26 cellular contexts compared by ENCODE assay signal in the genomic region with DNA sequence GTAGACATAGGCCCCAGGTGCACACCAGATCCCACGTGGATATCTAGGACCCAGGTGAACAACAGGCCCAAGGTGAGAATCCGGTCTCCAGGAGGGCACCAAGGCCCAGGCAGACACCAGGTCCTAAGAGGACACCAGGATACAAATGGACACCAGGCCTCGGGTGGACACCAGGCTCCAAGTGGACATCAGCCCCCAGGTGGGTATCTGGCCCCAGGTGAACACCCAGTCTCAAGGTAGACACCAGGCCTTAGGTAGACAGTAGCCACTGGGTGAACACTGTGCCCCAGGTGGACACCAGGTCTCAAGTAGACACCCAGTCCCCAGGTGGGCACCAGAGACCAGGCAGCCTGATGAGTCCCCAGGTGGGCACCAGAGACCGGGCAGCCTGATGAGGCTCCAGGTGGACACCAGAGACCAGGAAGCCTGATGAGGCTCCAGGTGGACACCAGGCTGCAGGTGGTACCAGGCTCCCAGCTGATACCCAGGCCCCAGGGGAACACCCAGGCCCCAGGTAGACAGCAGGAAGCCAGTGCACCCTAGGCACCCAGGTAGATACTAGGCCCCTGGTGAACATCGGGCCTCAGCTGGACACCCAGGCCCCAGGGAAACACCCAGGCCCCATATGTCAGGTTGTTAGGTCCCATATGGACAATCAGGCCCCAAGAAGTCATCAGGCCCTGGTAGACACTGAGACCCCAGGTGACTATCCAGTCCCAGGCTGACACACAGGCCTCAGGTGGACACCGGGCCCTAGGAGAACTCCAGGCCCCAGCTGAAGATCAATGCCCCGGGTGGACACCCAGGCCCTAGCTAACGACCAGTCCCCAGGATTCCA. TPM values are rescaled to one million over a fixed set of nuclear protein-coding genes. Genes with fewer than 3 reads are reported as not detected.
DNase-seq lines count a peak whose midpoint lies in the region; ATAC-seq, FAIRE-seq and TF ChIP-seq lines count a peak whose summit lies in the region.
"Had no signal": no experiment of that assay in that cellular context is flagged by ENCODE, and none has a peak within 500 bp of the region (broad histone marks: within the 10 kb centered on the region; RNA-seq: fewer than 3 reads in every experiment).

No MANE protein-coding gene starts in this region.

- H3K23ac ChIP-seq in H1 (ENCODE audit: insufficient read length), result no peak overlapping the region
- H3K23ac ChIP-seq in mesenchymal stem cell (ENCODE audit: low read length in 2 of 2), result no peak overlapping the region

- no peak for TF ChIP-seq EP300 in H1 (IDR thresholded peaks at IDR 0.05; ENCODE audit: borderline replicate concordance in 1 of 2, low read depth in 2 of 2, low read length in 2 of 2)

- H2BK5ac ChIP-seq in H1 (ENCODE audit: low read depth, low read length), result no peak overlapping the region
- no peak overlapping the region for H2BK5ac ChIP-seq in mesenchymal stem cell (ENCODE audit: low read depth, low read length, poor library complexity, severe bottlenecking)

- H4K20me1 ChIP-seq in H1 (replicated peaks in 1 of 2; ENCODE audit: control insufficient read depth in 1 of 2, insufficient read depth in 2 of 2, low read length in 2 of 2), result no peaks in the 10 kb centered on the region
- H4K20me1 ChIP-seq: BLaER1 treated with 17β-estradiol and CSF1 and Interleukin-3, amounts not matched to agents 10 nM and 100 nM had no signal

- 87% methylated on average over 8 of the region's 8 CpGs; no CpG with 5 or more reads in 1 of the 2 experiments for WGBS in H1 (ENCODE audit: extremely low coverage in 1 of 2, insufficient coverage in 1 of 2, insufficient read length in 1 of 2, insufficient replicate concordance in 2 of 2, low coverage in 1 of 2, low lambda C conversion rate in 2 of 2, missing lambda C conversion rate in 1 of 2), 2 experiments
- 93% methylated on average over 8 of the region's 8 CpGs for WGBS in mesenchymal stem cell

- no peak for DNase-seq in H1 (ENCODE audit: low read depth in 1 of 2, low spot score in 2 of 2)
- no peak for DNase-seq in mesenchymal stem cell
- DNase-seq in osteocyte (ENCODE audit: extremely low spot score, unreplicated experiment), result peak; percentile 70
- peak; percentile 61 for DNase-seq in type B pancreatic cell (ENCODE audit: extremely low spot score, unreplicated experiment)
- DNase-seq in amniotic stem cell (lab: John Stamatoyannopoulos, UW), result no peak
- DNase-seq in hepatic stellate cell (ENCODE audit: low spot score), result no peak
- no peak for DNase-seq in D341Med (ENCODE audit: low spot score)
- no peak for DNase-seq in naive thymus-derived CD4-positive, alpha-beta T cell
- DNase-seq: 8988T; ACHN; AML-193; BE2C; Calu3; CD4-positive, alpha-beta T cell; CD8-positive, alpha-beta memory T cell; COR-L47; DMS153; DND-41; GOT3; H7; HCEC 1CT had no signal

- H3K4me3 ChIP-seq in H1 (ENCODE audit: extremely low read depth in 1 of 4, insufficient read depth in 2 of 4, low read depth in 3 of 4, low read length in 4 of 4) (no peak overlapping the region), mesenchymal stem cell (ENCODE audit: insufficient read depth in 1 of 2, low read depth in 1 of 2, low read length in 2 of 2) (no peak overlapping the region)
- H3K4me3 ChIP-seq in naive thymus-derived CD4-positive, alpha-beta T cell (ENCODE audit: low read length), result no peak overlapping the region
- H3K4me3 ChIP-seq: A549; BLaER1 treated with 17β-estradiol and CSF1 and Interleukin-3, amounts not matched to agents 10 nM and 100 nM had no signal

- TF ChIP-seq CTCF in H1 (IDR thresholded peaks at IDR 0.05; ENCODE audit: control extremely low read depth in 1 of 3, insufficient read depth in 1 of 3, low read depth in 1 of 3, low read length in 3 of 3) (no peak), osteocyte (IDR thresholded peaks at IDR 0.05) (no peak), type B pancreatic cell (conservative IDR thresholded peaks at IDR 0.05) (no peak)

- H3K27me3 ChIP-seq in H1 (replicated peaks in 1 of 4; ENCODE audit: control insufficient read depth in 3 of 4, extremely low read depth in 1 of 4, insufficient read depth in 3 of 4, low read length in 3 of 4) (no peaks in the 10 kb centered on the region; a peak in 1 of 7 replicates), mesenchymal stem cell (ENCODE audit: control insufficient read depth in 1 of 2, insufficient read depth in 1 of 2, low read length in 2 of 2) (peaks cover under 1 to 7% of the 10 kb centered on the region in 2 experiments)
- H3K27me3 ChIP-seq in naive thymus-derived CD4-positive, alpha-beta T cell (ENCODE audit: control insufficient read depth in 2 of 2, insufficient read depth in 2 of 2, low read length in 2 of 2), result no peaks in the 10 kb centered on the region
- H3K27me3 ChIP-seq: BE2C; BLaER1 treated with 17β-estradiol and CSF1 and Interleukin-3, amounts not matched to agents 10 nM and 100 nM had no signal

- H3K27ac ChIP-seq in H1 (ENCODE audit: low read depth, low read length) (no peak overlapping the region), mesenchymal stem cell (ENCODE audit: low read length, poor library complexity, severe bottlenecking) (no peak overlapping the region)
- no peak overlapping the region for H3K27ac ChIP-seq in naive thymus-derived CD4-positive, alpha-beta T cell (ENCODE audit: low read depth, low read length)
- H3K27ac ChIP-seq: A549; BLaER1 treated with 17β-estradiol and CSF1 and Interleukin-3, amounts not matched to agents 10 nM and 100 nM had no signal

- H4K5ac ChIP-seq in H1 (ENCODE audit: insufficient read length, low read depth, low read length), result no peak overlapping the region

- TF ChIP-seq RAD21 in H1 (IDR thresholded peaks at IDR 0.05 in 1 of 2, conservative IDR thresholded peaks at IDR 0.05 in 1 of 2; ENCODE audit: low read depth in 2 of 2, low read length in 2 of 2), result no peak

- no peak overlapping the region for H2AFZ ChIP-seq in H1 (ENCODE audit: low read length)
- no peak overlapping the region for H2AFZ ChIP-seq in mesenchymal stem cell (ENCODE audit: low read depth, low read length)

- H3K36me3 ChIP-seq in H1 (ENCODE audit: control insufficient read depth in 2 of 4, insufficient read depth in 4 of 4, low read length in 3 of 4), result no peaks in the 10 kb centered on the region
- peaks cover 0 to 4% of the 10 kb centered on the region in 2 experiments for H3K36me3 ChIP-seq in mesenchymal stem cell (ENCODE audit: control insufficient read depth in 1 of 2, insufficient read depth in 2 of 2, low read depth in 1 of 2, low read length in 2 of 2)
- no peaks in the 10 kb centered on the region for H3K36me3 ChIP-seq in naive thymus-derived CD4-positive, alpha-beta T cell (ENCODE audit: control insufficient read depth in 2 of 3, insufficient read depth in 3 of 3, low read length in 3 of 3)
- H3K36me3 ChIP-seq: BE2C; BLaER1 treated with 17β-estradiol and CSF1 and Interleukin-3, amounts not matched to agents 10 nM and 100 nM had no signal

- no peak overlapping the region for H2BK20ac ChIP-seq in H1 (ENCODE audit: low read length)

- H3K79me1 ChIP-seq in H1 (ENCODE audit: low read depth, low read length) (no peaks in the 10 kb centered on the region), mesenchymal stem cell (replicated peaks; ENCODE audit: low read length, poor library complexity, severe bottlenecking) (no peaks in the 10 kb centered on the region)

- H3K4me1 ChIP-seq in H1 (replicated peaks in 1 of 4; ENCODE audit: control insufficient read depth in 3 of 4, insufficient read depth in 4 of 4, low read length in 3 of 4) (peaks cover 0 to 8% (median 5%) of the 10 kb centered on the region in 4 experiments; a peak in 5 of 7 replicates), mesenchymal stem cell (ENCODE audit: control insufficient read depth, insufficient read depth, low read depth, low read length) (peaks cover 8% of the 10 kb centered on the region)
- H3K4me1 ChIP-seq in naive thymus-derived CD4-positive, alpha-beta T cell (ENCODE audit: control insufficient read depth in 2 of 2, insufficient read depth in 2 of 2, low read length in 2 of 2), result no peaks in the 10 kb centered on the region

- H2BK12ac ChIP-seq in H1 (ENCODE audit: low read depth, low read length) (no peak overlapping the region; the same call in 1 of the 2 replicates), mesenchymal stem cell (ENCODE audit: low read length in 2 of 2) (no peak overlapping the region)

- no peak for ATAC-seq in naive thymus-derived CD4-positive, alpha-beta T cell
- ATAC-seq: A549 had no signal

- no peaks in the 10 kb centered on the region for H3K23me2 ChIP-seq in H1 (ENCODE audit: low read depth, low read length)

- intact Hi-C loops in naive thymus-derived CD4-positive, alpha-beta T cell (cut with micrococcal nuclease), result no loop called here

- H3K9ac ChIP-seq in H1 (replicated peaks in 1 of 4; ENCODE audit: extremely low read depth in 1 of 4, low read depth in 3 of 4, low read length in 3 of 4), result no peak overlapping the region
- no peak overlapping the region for H3K9ac ChIP-seq in mesenchymal stem cell (ENCODE audit: low read length)
- H3K9ac ChIP-seq: BLaER1 treated with 17β-estradiol and CSF1 and Interleukin-3, amounts not matched to agents 10 nM and 100 nM had no signal

- no peak for TF ChIP-seq POLR2A in H1 (IDR thresholded peaks at IDR 0.05; ENCODE audit: control extremely low read depth in 1 of 2, low read depth in 2 of 2, low read length in 2 of 2)

- H3K4me2 ChIP-seq in H1 (ENCODE audit: insufficient read depth in 1 of 2, low read depth in 2 of 2, low read length in 2 of 2) (no peak overlapping the region), mesenchymal stem cell (ENCODE audit: low read length, poor library complexity, severe bottlenecking) (peak overlapping the region; percentile 28)
- H3K4me2 ChIP-seq: A549; BLaER1 treated with 17β-estradiol and CSF1 and Interleukin-3, amounts not matched to agents 10 nM and 100 nM had no signal

- H3K36me3 Mint-ChIP-seq in osteocyte (ENCODE audit: unreplicated experiment) (no peaks in the 10 kb centered on the region), type B pancreatic cell (no peaks in the 10 kb centered on the region)
- H3K36me3 Mint-ChIP-seq in naive thymus-derived CD4-positive, alpha-beta T cell, result no peaks in the 10 kb centered on the region
- H3K36me3 Mint-ChIP-seq: CD14-positive monocyte; CD8-positive, alpha-beta memory T cell had no signal

- H4K91ac ChIP-seq in H1 (replicated peaks; ENCODE audit: insufficient read length, low read length) (no peak overlapping the region), mesenchymal stem cell (ENCODE audit: low read length) (no peak overlapping the region)

- H3K4me3 Mint-ChIP-seq in osteocyte (ENCODE audit: unreplicated experiment), result no peak overlapping the region
- no peak overlapping the region for H3K4me3 Mint-ChIP-seq in type B pancreatic cell
- H3K4me3 Mint-ChIP-seq in naive thymus-derived CD4-positive, alpha-beta T cell, result no peak overlapping the region
- H3K4me3 Mint-ChIP-seq: CD14-positive monocyte; CD4-positive, alpha-beta T cell; CD8-positive, alpha-beta memory T cell had no signal

- H2BK15ac ChIP-seq in H1 (ENCODE audit: low read length), result 0 out of 2 replicates have a peak overlapping the region, but pooled peaks have one; percentile 61
- no peak overlapping the region for H2BK15ac ChIP-seq in mesenchymal stem cell (ENCODE audit: low read depth, poor library complexity, severe bottlenecking)

- CTCF ChIA-PET in H1 (lab: Charles Lee; ENCODE audit: partially characterized antibody), result interaction anchor here (1.2 to 1.3 kb wide), 2 partner anchors 20 to 87 kb away, joined by 3 read pairs; no protein-coding TSS in a partner anchor
- CTCF ChIA-PET in naive thymus-derived CD4-positive, alpha-beta T cell (lab: Charles Lee), result no interaction called here

- H3K56ac ChIP-seq in H1 (replicated peaks; ENCODE audit: insufficient read length, low read depth, low read length), result no peak overlapping the region

- H3K9me3 ChIP-seq in H1 (ENCODE audit: insufficient read depth in 2 of 2, low read depth in 1 of 2, low read length in 1 of 2), result no peaks in the 10 kb centered on the region; a peak in 1 of 4 replicates
- H3K9me3 ChIP-seq in mesenchymal stem cell (ENCODE audit: control insufficient read depth, low read length), result no peaks in the 10 kb centered on the region
- no peaks in the 10 kb centered on the region for H3K9me3 ChIP-seq in naive thymus-derived CD4-positive, alpha-beta T cell (ENCODE audit: control insufficient read depth in 2 of 3, low read length in 3 of 3)
- H3K9me3 ChIP-seq: A549; BE2C; BLaER1 treated with 17β-estradiol and CSF1 and Interleukin-3, amounts not matched to agents 10 nM and 100 nM had no signal

- H3K79me2 ChIP-seq in H1 (ENCODE audit: control insufficient read depth in 1 of 2, insufficient read depth in 2 of 2, low read length in 2 of 2), result no peaks in the 10 kb centered on the region

- H4K8ac ChIP-seq in H1 (ENCODE audit: extremely low read depth, insufficient read depth, low read length), result no peak overlapping the region
- no peak overlapping the region for H4K8ac ChIP-seq in mesenchymal stem cell (ENCODE audit: low read length)

- H3K14ac ChIP-seq in H1 (ENCODE audit: insufficient read length), result no peak overlapping the region
- no peak overlapping the region for H3K14ac ChIP-seq in mesenchymal stem cell (ENCODE audit: low read length in 2 of 2)

- POLR2A ChIA-PET in H1 (lab: Charles Lee; ENCODE audit: partially characterized antibody), result no interaction called here
- POLR2A ChIA-PET in naive thymus-derived CD4-positive, alpha-beta T cell (lab: Charles Lee), result no interaction called here

- no peak overlapping the region for H3K4ac ChIP-seq in H1 (replicated peaks; ENCODE audit: insufficient read length, low read depth, low read length)
- no peak overlapping the region for H3K4ac ChIP-seq in mesenchymal stem cell (ENCODE audit: low read depth in 1 of 2, low read length in 2 of 2)

- H3K27me3 Mint-ChIP-seq in osteocyte (ENCODE audit: unreplicated experiment) (no peaks in the 10 kb centered on the region), type B pancreatic cell (peaks cover 3% of the 10 kb centered on the region)
- H3K27me3 Mint-ChIP-seq in naive thymus-derived CD4-positive, alpha-beta T cell, result peaks cover 0 to 3% (median 0%) of the 10 kb centered on the region in 5 donors
- H3K27me3 Mint-ChIP-seq: CD4-positive, alpha-beta T cell had no signal

- H2BK120ac ChIP-seq in H1 (replicated peaks; ENCODE audit: low read depth, low read length) (no peak overlapping the region), mesenchymal stem cell (ENCODE audit: low read depth, low read length) (no peak overlapping the region)

- H3K4me1 Mint-ChIP-seq in osteocyte (ENCODE audit: unreplicated experiment) (peaks cover 28% of the 10 kb centered on the region), type B pancreatic cell (ENCODE audit: unreplicated experiment) (peaks cover 10% of the 10 kb centered on the region)
- H3K4me1 Mint-ChIP-seq in naive thymus-derived CD4-positive, alpha-beta T cell, result peaks cover 0 to 3% (median 0%) of the 10 kb centered on the region in 7 donors
- H3K4me1 Mint-ChIP-seq: CD8-positive, alpha-beta memory T cell had no signal

- no peaks in the 10 kb centered on the region for H3K9me3 Mint-ChIP-seq in osteocyte (ENCODE audit: unreplicated experiment)
- H3K9me3 Mint-ChIP-seq in type B pancreatic cell, result no peaks in the 10 kb centered on the region
- H3K9me3 Mint-ChIP-seq in naive thymus-derived CD4-positive, alpha-beta T cell, result no peaks in the 10 kb centered on the region
- H3K9me3 Mint-ChIP-seq: CD4-positive, alpha-beta T cell; CD8-positive, alpha-beta memory T cell had no signal

- H3K18ac ChIP-seq in H1 (ENCODE audit: extremely low read depth, low read length), result no peak overlapping the region
- H3K18ac ChIP-seq in mesenchymal stem cell (ENCODE audit: low read depth in 1 of 2, low read length in 2 of 2), result no peak overlapping the region

- H3K27ac Mint-ChIP-seq in osteocyte (ENCODE audit: unreplicated experiment) (no peak overlapping the region), type B pancreatic cell (no peak overlapping the region)
- H3K27ac Mint-ChIP-seq in naive thymus-derived CD4-positive, alpha-beta T cell, result no peak overlapping the region
- H3K27ac Mint-ChIP-seq: CD4-positive, alpha-beta T cell; CD8-positive, alpha-beta memory T cell had no signal

- H2AK5ac ChIP-seq in H1 (ENCODE audit: low read depth, low read length) (no peak overlapping the region), mesenchymal stem cell (ENCODE audit: low read length, severe bottlenecking) (no peak overlapping the region)

- FAIRE-seq in H1 (lab: Jason Lieb, UNC), result no peak
- FAIRE-seq: A549, G401.6, GM12892 had no signal

RNA-seq across cellular contexts. Expression of a gene that starts 55.1 kb away (rescaled TPM):
- total RNA-seq in H1 (2021; fragmentation: NEBNext Ultra II Directional; extraction: Animal tissue kit (Norgen Biotek cat#: 25700)), result 7.8 and 8.6 TPM in 2 replicates
- polyA plus RNA-seq in H1 (2011; rRNA removed), result 6.0 and 9.1 TPM in 2 replicates
- 6.7 TPM for polyA plus RNA-seq in H1 (2011; cell fraction: cytosol; rRNA removed)
- 18.5 TPM for polyA plus RNA-seq in H1 (2011; cell fraction: nucleus; rRNA removed)
- 5.8 to 13.4 TPM (median 10.9 TPM) in 4 replicates for polyA plus RNA-seq in H1 (2012, experiment 1 of 2)
- polyA plus RNA-seq in H1 (2012, experiment 2 of 2), result 8.4 TPM
- 9.7 TPM for polyA plus RNA-seq in H1 (2013, experiment 1 of 2)
- 9.0 TPM for polyA plus RNA-seq in H1 (2013, experiment 2 of 2)
- polyA minus RNA-seq in H1 (2011; rRNA and poly(A)+ RNA removed), result 7.3 and 8.0 TPM in 2 replicates
- 2.3 TPM for polyA minus RNA-seq in H1 (2011; cell fraction: cytosol; rRNA and poly(A)+ RNA removed)
- polyA minus RNA-seq in H1 (2011; cell fraction: nucleus; rRNA and poly(A)+ RNA removed), result 8.8 TPM
- polyA plus RNA-seq in mesenchymal stem cell (2013, experiment 1 of 2), result 5.7 TPM
- polyA plus RNA-seq in mesenchymal stem cell (2013, experiment 2 of 2), result 6.2 TPM
- total RNA-seq in osteocyte (103 and 108 TPM in 2 replicates), type B pancreatic cell (ENCODE audit: low replicate concordance) (45.7 and 54.6 TPM in 2 replicates)
- 1 to 10 TPM in 1 of 5 experiments, under 1 TPM in 2, not detected in 2; 0.22 to 4.2 (median 0.66) TPM for total RNA-seq in naive thymus-derived CD4-positive, alpha-beta T cell
- under 1 TPM in 1 of 2 donors, not detected in 1; 0.32 TPM for polyA plus RNA-seq in naive thymus-derived CD4-positive, alpha-beta T cell
- polyA plus RNA-seq: CD8-positive, alpha-beta memory T cell had no signal

Comparison
In these comparisons a context has a peak if more than half of its experiments do, and no peak if none do; other contexts are left out.
1. DNase-seq: peak in osteocyte (single experiment) and type B pancreatic cell (single experiment); none in H1 (0 of 2), mesenchymal stem cell (single experiment), amniotic stem cell (single experiment), hepatic stellate cell (single experiment), D341Med (single experiment) and naive thymus-derived CD4-positive, alpha-beta T cell (0 of 9).